ENCODE assay signal across 10 cellular contexts in the genomic region with DNA sequence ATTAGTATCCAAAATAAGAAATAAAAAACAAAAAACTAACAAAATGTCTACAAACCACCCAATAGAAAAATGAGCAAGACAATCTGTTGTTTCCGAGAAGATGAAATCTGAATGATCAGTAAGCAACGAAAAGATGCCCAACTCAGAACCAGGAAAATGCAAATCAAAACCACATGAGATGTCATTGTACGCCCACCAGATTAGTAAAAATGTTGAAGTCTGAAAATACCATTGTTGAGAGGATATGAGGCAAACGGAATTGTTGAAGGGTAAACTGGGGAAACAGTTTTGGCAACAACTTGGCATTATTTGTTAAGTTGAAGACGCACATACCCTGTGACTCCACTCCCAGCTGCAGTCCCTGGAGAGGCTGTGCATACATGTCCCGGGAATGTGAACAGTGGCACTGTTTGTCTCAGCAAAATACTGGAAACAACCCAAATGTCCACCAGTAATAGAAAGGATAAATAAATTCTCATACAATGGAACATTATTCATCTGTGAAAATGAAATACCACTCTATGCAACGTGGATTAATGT. TPM values are rescaled to one million over a fixed set of nuclear protein-coding genes. Genes with fewer than 3 reads are reported as not detected.
DNase-seq lines count a peak whose midpoint lies in the region; ATAC-seq lines count a peak whose summit lies in the region.
"Had no signal": no experiment of that assay in that cellular context is flagged by ENCODE, and none has a peak within 500 bp of the region (broad histone marks: within the 10 kb centered on the region; RNA-seq: fewer than 3 reads in every experiment).

No MANE protein-coding gene starts in this region.

- H3K27ac ChIP-seq in right cardiac atrium (ENCODE audit: low read length), result no peak overlapping the region
- peak overlapping the region; percentile 95 for H3K27ac ChIP-seq in substantia nigra (ENCODE audit: low read depth, low read length, poor library complexity, severe bottlenecking)

- H3K9me3 ChIP-seq in right cardiac atrium (ENCODE audit: control insufficient read depth, low read length), result no peaks in the 10 kb centered on the region

- peak; percentile 42 for DNase-seq in activated CD4-positive, alpha-beta T cell treated with anti-CD3 and anti-CD28 coated beads for 48 hours
- DNase-seq in activated CD4-positive, alpha-beta T cell treated with anti-CD3 and anti-CD28 coated beads for 1 hour, result no peak
- DNase-seq in right cardiac atrium (peak in 2 of 3 donors; percentile 73 to 78), substantia nigra (lab: John Stamatoyannopoulos, UW) (peak in 38 of 49 donors; percentile 18 to 88 (median 53)), SKM-1 treated with dmso at 0.1 percent for 144 hours (lab: John Stamatoyannopoulos, UW; ENCODE audit: unreplicated experiment) (no peak), DMS153 (lab: John Stamatoyannopoulos, UW) (no peak)
- DNase-seq in activated CD8-positive, alpha-beta memory T cell treated with anti-CD3 and anti-CD28 coated beads for 24 hours, result no peak

- H3K27me3 Mint-ChIP-seq in activated naive CD8-positive, alpha-beta T cell, result no peaks in the 10 kb centered on the region
- H3K27me3 Mint-ChIP-seq: type B pancreatic cell had no signal

- peaks cover 5% of the 10 kb centered on the region for H3K4me1 ChIP-seq in right cardiac atrium (ENCODE audit: control insufficient read depth, insufficient read depth, low read length)

- H3K9me3 Mint-ChIP-seq in activated naive CD8-positive, alpha-beta T cell (ENCODE audit: low read depth), result no peaks in the 10 kb centered on the region
- H3K9me3 Mint-ChIP-seq: type B pancreatic cell had no signal

- peaks cover 8% of the 10 kb centered on the region for H3K36me3 Mint-ChIP-seq in activated naive CD8-positive, alpha-beta T cell

- H3K27ac Mint-ChIP-seq in activated naive CD8-positive, alpha-beta T cell, result peak overlapping the region; percentile 99
- H3K27ac Mint-ChIP-seq: nephron, type B pancreatic cell had no signal

- ATAC-seq in right cardiac atrium, result peak; percentile 63 to 73

- 46% methylated on average over 7 of the region's 7 CpGs for WGBS in right cardiac atrium

- intact Hi-C loops in right cardiac atrium (cut with DNase I), result no loop called here

- H3K4me3 ChIP-seq in right cardiac atrium (ENCODE audit: low read length), result no peak overlapping the region

- H3K4me1 Mint-ChIP-seq in activated naive CD8-positive, alpha-beta T cell (ENCODE audit: low read depth), result peaks cover 77% of the 10 kb centered on the region

- peak overlapping the region; percentile 86 for H3K4me3 Mint-ChIP-seq in activated naive CD8-positive, alpha-beta T cell
- H3K4me3 Mint-ChIP-seq: nephron, type B pancreatic cell had no signal

- H3K27me3 ChIP-seq in right cardiac atrium (ENCODE audit: control insufficient read depth, insufficient read depth), result no peaks in the 10 kb centered on the region

RNA-seq across cellular contexts. Expression of gene ZBTB17, which starts 10.6 kb away (rescaled TPM):
- 10 to 100 TPM; 22.8 to 27.0 (median 24.0) TPM for total RNA-seq in right cardiac atrium
- polyA plus RNA-seq in right cardiac atrium, result 22.1 TPM

RNA-seq across cellular contexts. Expression of gene SRARP, which starts 38.7 kb away (rescaled TPM):
- under 1 TPM in 3 of 4 donors, not detected in 1; 0.09 to 0.37 (median 0.14) TPM for total RNA-seq in right cardiac atrium
- 0.77 TPM for polyA plus RNA-seq in right cardiac atrium

RNA-seq across cellular contexts. Expression of gene HSPB7, which starts 52.5 kb away (rescaled TPM):
- total RNA-seq in right cardiac atrium, result 1,000 to 10,000 TPM; 2,213 to 3,018 (median 2,419) TPM
- 3,985 TPM for polyA plus RNA-seq in right cardiac atrium

RNA-seq across cellular contexts. Expression of gene CLCNKA, which starts 56.5 kb away (rescaled TPM):
- total RNA-seq in right cardiac atrium, result under 1 TPM; 0.31 to 0.93 (median 0.64) TPM
- polyA plus RNA-seq in right cardiac atrium, result 0.52 TPM

Comparison
In these comparisons a context has a peak if more than half of its experiments do, and no peak if none do; other contexts are left out.
1. DNase-seq: peak in activated CD4-positive, alpha-beta T cell treated with anti-CD3 and anti-CD28 coated beads for 48 hours (single experiment), right cardiac atrium (2 of 3) and substantia nigra (38 of 49); none in activated CD4-positive, alpha-beta T cell treated with anti-CD3 and anti-CD28 coated beads for 1 hour (single experiment), activated CD8-positive, alpha-beta memory T cell treated with anti-CD3 and anti-CD28 coated beads for 24 hours (single experiment), SKM-1 treated with dmso at 0.1 percent for 144 hours (single experiment) and DMS153 (single experiment).